ENCODE assay signal across 11 cellular contexts in the genomic region with DNA sequence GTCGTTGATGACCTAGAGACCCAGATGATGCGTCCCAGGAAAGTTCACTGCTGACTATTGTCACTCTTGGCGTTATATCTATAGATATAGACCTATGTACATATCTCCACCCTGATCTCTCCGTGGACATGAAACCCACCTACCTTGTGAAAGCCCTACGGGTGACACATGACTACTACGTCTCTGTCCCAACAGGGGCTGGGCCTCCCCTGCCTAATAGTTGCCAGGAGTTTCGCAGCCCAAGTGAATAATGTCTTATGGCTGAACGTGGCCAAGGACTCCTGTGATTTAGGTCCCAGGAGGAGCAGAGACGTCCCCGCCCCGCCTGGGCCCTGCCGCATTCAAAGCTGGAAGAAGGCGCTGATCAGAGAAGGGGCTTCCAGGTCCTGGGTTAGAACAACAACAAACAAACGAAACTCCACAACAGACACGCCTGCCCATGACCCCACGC. TPM values are rescaled to one million over a fixed set of nuclear protein-coding genes. Genes with fewer than 3 reads are reported as not detected.
A peak's percentile ranks its signal among the peaks of the same experiment; 100 is the strongest.
DNase-seq lines count a peak whose midpoint lies in the region; ATAC-seq, FAIRE-seq and TF ChIP-seq lines count a peak whose summit lies in the region.
"Had no signal": no experiment of that assay in that cellular context is flagged by ENCODE, and none has a peak within 500 bp of the region (broad histone marks: within the 10 kb centered on the region; RNA-seq: fewer than 3 reads in every experiment).

No MANE protein-coding gene starts in this region.

- no peak for TF ChIP-seq CTCF in A549 (IDR thresholded peaks at IDR 0.05)
- TF ChIP-seq CTCF in GM12875 (IDR thresholded peaks at IDR 0.05; ENCODE audit: borderline replicate concordance, insufficient read depth, low read depth, low read length), result no peak
- no peak for TF ChIP-seq CTCF in mucosa of descending colon (IDR thresholded peaks at IDR 0.05)

- no peak for TF ChIP-seq EP300 in A549 (IDR thresholded peaks at IDR 0.05)

- intact Hi-C loops in left colon (cut with DNase I, micrococcal nuclease) (no loop called here), mucosa of descending colon (cut with DNase I, micrococcal nuclease) (no loop called here)

- peak overlapping the region; percentile 62; the same call in 2 of the 3 replicates for H3K4me3 ChIP-seq in A549
- H3K4me3 ChIP-seq in GM12875 (ENCODE audit: low read depth, low read length), result peak overlapping the region; percentile 34
- H3K4me3 ChIP-seq in muscle layer of duodenum (ENCODE audit: low read depth in 1 of 2, low read length in 2 of 2), result peak overlapping the region; percentile 57 to 73
- no peak overlapping the region for H3K4me3 ChIP-seq in mucosa of descending colon

- H3K36me3 Mint-ChIP-seq in central memory CD8-positive, alpha-beta T cell (ENCODE audit: insufficient read depth), result peaks cover 9% of the 10 kb centered on the region

- H3K27ac ChIP-seq in A549 (no peak overlapping the region), muscle layer of duodenum (ENCODE audit: low read length) (no peak overlapping the region)

- H3K9me3 ChIP-seq in A549 (no peaks in the 10 kb centered on the region), muscle layer of duodenum (ENCODE audit: control insufficient read depth in 1 of 2, low read length in 2 of 2) (no peaks in the 10 kb centered on the region), mucosa of descending colon (no peaks in the 10 kb centered on the region)

- no peak for FAIRE-seq in A549 (lab: Jason Lieb, UNC)

- no peak for ATAC-seq in A549
- ATAC-seq in central memory CD8-positive, alpha-beta T cell (replicated peaks; ENCODE audit: extremely low read depth, poor library complexity, severe bottlenecking), result no peak
- no peak for ATAC-seq in left colon
- no peak for ATAC-seq in HG03521 (IDR thresholded peaks at IDR 0.05; ENCODE audit: unreplicated experiment)
- ATAC-seq in GM18519 (IDR thresholded peaks at IDR 0.05; ENCODE audit: low FRiP score, unreplicated experiment), result no peak
- ATAC-seq in mucosa of descending colon, result no peak

- H3K36me3 ChIP-seq in muscle layer of duodenum (ENCODE audit: control insufficient read depth in 1 of 2, insufficient read depth in 2 of 2, low read length in 2 of 2) (no peaks in the 10 kb centered on the region), mucosa of descending colon (ENCODE audit: low read depth) (no peaks in the 10 kb centered on the region)

- peak overlapping the region; percentile 57 for H3K4me3 Mint-ChIP-seq in central memory CD8-positive, alpha-beta T cell

- peak overlapping the region; percentile 98 for H3K4me2 ChIP-seq in A549

- CTCF ChIA-PET in A549 (lab: Yijun Ruan, JAX), result no interaction called here

- H3K27me3 Mint-ChIP-seq in central memory CD8-positive, alpha-beta T cell, result peaks cover 75% of the 10 kb centered on the region

- 0 out of 3 replicates have a peak, but pooled peaks cover 5% of the 10 kb centered on the region for H3K4me1 ChIP-seq in A549
- H3K4me1 ChIP-seq in muscle layer of duodenum (ENCODE audit: control insufficient read depth in 1 of 2, insufficient read depth in 2 of 2, low read length in 2 of 2), result peaks cover 0 to 43% of the 10 kb centered on the region in 2 donors
- H3K4me1 ChIP-seq in mucosa of descending colon (ENCODE audit: low read depth), result peaks cover 12% of the 10 kb centered on the region

- H3K9me3 Mint-ChIP-seq in central memory CD8-positive, alpha-beta T cell, result no peaks in the 10 kb centered on the region

- no peak overlapping the region for H3K27ac Mint-ChIP-seq in central memory CD8-positive, alpha-beta T cell (ENCODE audit: low read depth)

- no peak for TF ChIP-seq RAD21 in A549 (conservative IDR thresholded peaks at IDR 0.05 in 1 of 2, IDR thresholded peaks at IDR 0.05 in 1 of 2)

- POLR2A ChIA-PET in A549 (lab: Yijun Ruan, JAX), result no interaction called here

- peaks cover 29% of the 10 kb centered on the region for H3K4me1 Mint-ChIP-seq in central memory CD8-positive, alpha-beta T cell

- H3K27me3 ChIP-seq in muscle layer of duodenum (ENCODE audit: low read depth, low read length), result peaks cover 69% of the 10 kb centered on the region

- DNase-seq in A549 (ENCODE audit: low read depth in 1 of 2, low spot score in 1 of 2) (no peak), left colon (no peak), mucosa of descending colon (no peak)
- DNase-seq in central memory CD8-positive, alpha-beta T cell (ENCODE audit: low spot score in 2 of 2), result no peak
- DNase-seq: activated CD8-positive, alpha-beta memory T cell treated with anti-CD3 and anti-CD28 coated beads, Interleukin-2, amount 50 U/mL, for 4 hours; DND-41; stimulated activated CD4-positive, alpha-beta T cell treated with anti-CD3 and anti-CD28 coated beads, Interleukin-4, amount 100 ng/mL, for 1 hour had no signal

- 73% methylated on average over 10 of the region's 16 CpGs for WGBS in A549 (ENCODE audit: missing lambda C conversion rate)

- TF ChIP-seq POLR2A in A549 (IDR thresholded peaks at IDR 0.05; ENCODE audit: low read length), result no peak

TF ChIP-seq in A549, 52 proteins besides CTCF, POLR2A, EP300 and RAD21:
- TF ChIP-seq, protein P1, sequence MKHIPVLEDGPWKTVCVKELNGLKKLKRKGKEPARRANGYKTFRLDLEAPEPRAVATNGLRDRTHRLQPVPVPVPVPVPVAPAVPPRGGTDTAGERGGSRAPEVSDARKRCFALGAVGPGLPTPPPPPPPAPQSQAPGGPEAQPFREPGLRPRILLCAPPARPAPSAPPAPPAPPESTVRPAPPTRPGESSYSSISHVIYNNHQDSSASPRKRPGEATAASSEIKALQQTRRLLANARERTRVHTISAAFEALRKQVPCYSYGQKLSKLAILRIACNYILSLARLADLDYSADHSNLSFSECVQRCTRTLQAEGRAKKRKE (CRISPR knock-in tag; IDR thresholded peaks at IDR 0.05; ENCODE audit: low read depth), result no peak
- TF ChIP-seq HOXB13 (CRISPR knock-in tag; IDR thresholded peaks at IDR 0.05; ENCODE audit: low read depth), result no peak
- no peak for TF ChIP-seq KDM1A (IDR thresholded peaks at IDR 0.05; ENCODE audit: low read depth)
- TF ChIP-seq HEYL (CRISPR knock-in tag; IDR thresholded peaks at IDR 0.05), result no peak
- TF ChIP-seq SREBF2 (IDR thresholded peaks at IDR 0.05), result no peak
- no peak for TF ChIP-seq HOXA7 (CRISPR knock-in tag; IDR thresholded peaks at IDR 0.05)
- TF ChIP-seq, protein P2, sequence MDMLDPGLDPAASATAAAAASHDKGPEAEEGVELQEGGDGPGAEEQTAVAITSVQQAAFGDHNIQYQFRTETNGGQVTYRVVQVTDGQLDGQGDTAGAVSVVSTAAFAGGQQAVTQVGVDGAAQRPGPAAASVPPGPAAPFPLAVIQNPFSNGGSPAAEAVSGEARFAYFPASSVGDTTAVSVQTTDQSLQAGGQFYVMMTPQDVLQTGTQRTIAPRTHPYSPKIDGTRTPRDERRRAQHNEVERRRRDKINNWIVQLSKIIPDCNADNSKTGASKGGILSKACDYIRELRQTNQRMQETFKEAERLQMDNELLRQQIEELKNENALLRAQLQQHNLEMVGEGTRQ (IDR thresholded peaks at IDR 0.05), result no peak
- TF ChIP-seq ZC3H11A (IDR thresholded peaks at IDR 0.05), result no peak
TF ChIP-seq in A549: peak in this region for 0.

RNA-seq across cellular contexts. Expression of gene POU4F1, which starts 4.9 kb away (rescaled TPM):
- polyA plus RNA-seq in A549 (2011; rRNA removed) (1.2 TPM in 2 replicates), A549 (2017; fragmentation: RNase III; extraction: RNeasy Plus Mini Kit Qiagen cat#74134 plus additional on column Dnase treatment) (1.4 to 1.6 TPM (median 1.5 TPM) in 3 replicates)
- 0.36 and 0.49 TPM in 2 replicates for polyA plus RNA-seq in A549 (2012; cell fraction: cytosol; rRNA removed)
- polyA plus RNA-seq in A549 (2012; cell fraction: nucleus; rRNA removed), result 1.2 and 1.9 TPM in 2 replicates
- 0.19 and 0.25 TPM in 2 replicates for polyA minus RNA-seq in A549 (2011; rRNA and poly(A)+ RNA removed)
- total RNA-seq in left colon (under 1 TPM in 1 of 2 donors, not detected in 1; 0.06 TPM), mucosa of descending colon (not detected)

RNA-seq across cellular contexts. Expression of gene OBI1, which starts 50.7 kb away (rescaled TPM):
- polyA plus RNA-seq in A549 (2011; rRNA removed), result 10.6 and 13.9 TPM in 2 replicates
- polyA plus RNA-seq in A549 (2012; cell fraction: cytosol; rRNA removed), result 1.8 TPM in 2 replicates
- polyA plus RNA-seq in A549 (2012; cell fraction: nucleus; rRNA removed), result 1.1 and 1.6 TPM in 2 replicates
- polyA plus RNA-seq in A549 (2017; fragmentation: RNase III; extraction: RNeasy Plus Mini Kit Qiagen cat#74134 plus additional on column Dnase treatment), result 8.6 to 9.1 TPM (median 8.7 TPM) in 3 replicates
- polyA minus RNA-seq in A549 (2011; rRNA and poly(A)+ RNA removed), result 9.3 and 11.3 TPM in 2 replicates
- total RNA-seq in left colon, result 1 to 10 TPM; 4.9 to 5.7 TPM
- total RNA-seq in mucosa of descending colon, result 1 to 10 TPM; 5.2 to 8.1 (median 5.9) TPM
